ENCODE assay signal across 9 cellular contexts in genomic region chr5:79416499-79416898, GRCh38.
DNase-seq lines count a peak whose midpoint lies in the region; ATAC-seq and TF ChIP-seq lines count a peak whose summit lies in the region.
"Had no signal": no experiment of that assay in that cellular context is flagged by ENCODE, and none has a peak within 500 bp of the region (broad histone marks: within the 10 kb centered on the region; RNA-seq: fewer than 3 reads in every experiment).

No MANE protein-coding gene starts in this region.

- no peaks in the 10 kb centered on the region for H3K27me3 Mint-ChIP-seq in activated CD8-positive, alpha-beta T cell treated with anti-CD3 and anti-CD28 coated beads for 36 hours

- in situ Hi-C loops in HAP-1 (cut with MboI; ENCODE audit: low sequenced_read_pairs), result no loop called here

- H3K9me3 Mint-ChIP-seq in activated CD8-positive, alpha-beta T cell treated with anti-CD3 and anti-CD28 coated beads for 36 hours, result no peaks in the 10 kb centered on the region

- H3K27me3 ChIP-seq in AG04450 (ENCODE audit: control insufficient read depth, insufficient read depth, low read length) (no peaks in the 10 kb centered on the region), HAP-1 (ENCODE audit: low read depth) (no peaks in the 10 kb centered on the region), thyroid gland (no peaks in the 10 kb centered on the region)

- no peaks in the 10 kb centered on the region for H3K36me3 Mint-ChIP-seq in activated CD8-positive, alpha-beta T cell treated with anti-CD3 and anti-CD28 coated beads for 36 hours (ENCODE audit: low read depth)

- TF ChIP-seq POLR2A in thyroid gland (IDR thresholded peaks at IDR 0.05), result no peak

- CTCF ChIA-PET in AG04450 (lab: Charles Lee), result interaction anchor here (0.7 to 1.2 kb wide), 2 partner anchors 48 to 391 kb away, joined by 3 to 5 read pairs; no protein-coding TSS in a partner anchor
- CTCF ChIA-PET in activated CD8-positive, alpha-beta T cell treated with anti-CD3 and anti-CD28 coated beads for 36 hours (lab: Charles Lee), result interaction anchor here (0.8 kb wide), 1 partner anchor 18 kb away, joined by 3 read pairs; no protein-coding TSS in a partner anchor

- POLR2A ChIA-PET in AG04450 (lab: Yijun Ruan, JAX), result no interaction called here
- POLR2A ChIA-PET in activated CD8-positive, alpha-beta T cell treated with anti-CD3 and anti-CD28 coated beads for 36 hours (lab: Charles Lee), result no interaction called here

- DNase-seq in AG04450 (ENCODE audit: low read depth, low spot score) (peak; percentile 15), NCI-H510A (lab: John Stamatoyannopoulos, UW) (no peak), HAP-1 (ENCODE audit: low spot score in 2 of 2) (no peak), thyroid gland (no peak), foreskin melanocyte (no peak)
- DNase-seq in activated CD8-positive, alpha-beta T cell treated with anti-CD3 and anti-CD28 coated beads for 36 hours, result peak; percentile 5

- H3K27ac ChIP-seq in AG04450 (ENCODE audit: low read depth, low read length) (no peak overlapping the region), thyroid gland (no peak overlapping the region)
- H3K27ac ChIP-seq: skin epidermis had no signal

- intact Hi-C loops in activated CD8-positive, alpha-beta T cell treated with anti-CD3 and anti-CD28 coated beads for 36 hours (cut with micrococcal nuclease), result no loop called here
- intact Hi-C loops in thyroid gland (cut with DNase I), result no loop called here

- H3K9me3 ChIP-seq in AG04450 (ENCODE audit: control insufficient read depth, insufficient read depth, low read length), result no peaks in the 10 kb centered on the region
- H3K9me3 ChIP-seq in HAP-1, result no peaks in the 10 kb centered on the region
- H3K9me3 ChIP-seq in thyroid gland, result no peaks in the 10 kb centered on the region

- ATAC-seq in GM19035 (IDR thresholded peaks at IDR 0.05; ENCODE audit: unreplicated experiment), result peak; percentile 91
- peak; percentile 69 for ATAC-seq in HG03064 (IDR thresholded peaks at IDR 0.05; ENCODE audit: low read depth, unreplicated experiment)
- no peak for ATAC-seq in activated CD8-positive, alpha-beta T cell treated with anti-CD3 and anti-CD28 coated beads for 36 hours

- H3K27ac Mint-ChIP-seq in activated CD8-positive, alpha-beta T cell treated with anti-CD3 and anti-CD28 coated beads for 36 hours, result no peak overlapping the region

- H3K36me3 ChIP-seq in HAP-1 (replicated peaks), result no peaks in the 10 kb centered on the region
- no peaks in the 10 kb centered on the region for H3K36me3 ChIP-seq in thyroid gland

- H3K4me3 Mint-ChIP-seq in activated CD8-positive, alpha-beta T cell treated with anti-CD3 and anti-CD28 coated beads for 36 hours, result no peak overlapping the region

- H3K4me1 ChIP-seq in HAP-1, result peaks cover 4% of the 10 kb centered on the region
- H3K4me1 ChIP-seq in thyroid gland, result peaks cover 0 to 5% of the 10 kb centered on the region in 2 donors

- TF ChIP-seq CTCF in AG04450 (IDR thresholded peaks at IDR 0.05; ENCODE audit: low read depth, low read length) (no peak), thyroid gland (IDR thresholded peaks at IDR 0.05) (no peak)
- no peak for TF ChIP-seq CTCF in activated CD8-positive, alpha-beta T cell treated with anti-CD3 and anti-CD28 coated beads for 36 hours (IDR thresholded peaks at IDR 0.05)

- peaks cover 3% of the 10 kb centered on the region for H3K4me1 Mint-ChIP-seq in activated CD8-positive, alpha-beta T cell treated with anti-CD3 and anti-CD28 coated beads for 36 hours (ENCODE audit: low read depth)

- no peak overlapping the region for H3K4me3 ChIP-seq in AG04450 (ENCODE audit: low read depth, low read length)
- H3K4me3 ChIP-seq in HAP-1, result no peak overlapping the region
- no peak overlapping the region for H3K4me3 ChIP-seq in thyroid gland (replicated peaks in 1 of 3)
- H3K4me3 ChIP-seq: skin epidermis had no signal

- 78 to 85% methylated on average over 2 of the region's 2 CpGs for WGBS in thyroid gland, 2 donors

Comparison
In these comparisons a context has a peak if more than half of its experiments do, and no peak if none do; other contexts are left out.
1. DNase-seq: peak in AG04450 (single experiment) and activated CD8-positive, alpha-beta T cell treated with anti-CD3 and anti-CD28 coated beads for 36 hours (single experiment); none in NCI-H510A (single experiment), HAP-1 (0 of 2), thyroid gland (0 of 2) and foreskin melanocyte (single experiment).